ENCODE assay signal across 11 cellular contexts in genomic region chr17:27565874-27566672, GRCh38.
DNase-seq lines count a peak whose midpoint lies in the region; FAIRE-seq and TF ChIP-seq lines count a peak whose summit lies in the region.
"Had no signal": no experiment of that assay in that cellular context is flagged by ENCODE, and none has a peak within 500 bp of the region (broad histone marks: within the 10 kb centered on the region; RNA-seq: fewer than 3 reads in every experiment).

No MANE protein-coding gene starts in this region.

- H3K79me2 ChIP-seq in Loucy (ENCODE audit: insufficient read depth, low read length) (peaks cover 3% of the 10 kb centered on the region; the same call in 1 of the 2 replicates), smooth muscle cell (ENCODE audit: low read depth) (peaks cover 89% of the 10 kb centered on the region)

- H3K36me3 ChIP-seq in BLaER1 (peaks cover 4% of the 10 kb centered on the region; the same call in 1 of the 2 replicates), Loucy (ENCODE audit: insufficient read depth, low read length) (no peaks in the 10 kb centered on the region), bronchial epithelial cell (ENCODE audit: control insufficient read depth, insufficient read depth, low read length) (no peaks in the 10 kb centered on the region), smooth muscle cell (ENCODE audit: low read depth) (no peaks in the 10 kb centered on the region), transverse colon (no peaks in the 10 kb centered on the region)

- peaks cover 12% of the 10 kb centered on the region for H3K9me3 ChIP-seq in BLaER1
- peaks cover 4% of the 10 kb centered on the region; the same call in 1 of the 2 replicates for H3K9me3 ChIP-seq in Loucy (ENCODE audit: insufficient read depth, low read depth, low read length)
- no peaks in the 10 kb centered on the region for H3K9me3 ChIP-seq in smooth muscle cell (replicated peaks; ENCODE audit: low read depth)
- no peaks in the 10 kb centered on the region for H3K9me3 ChIP-seq in transverse colon

- no peak for TF ChIP-seq POLR2A in transverse colon (IDR thresholded peaks at IDR 0.05)
- TF ChIP-seq POLR2A in H54 (IDR thresholded peaks at IDR 0.05; ENCODE audit: low read depth, low read length): no peak

- DNase-seq in bronchial epithelial cell (ENCODE audit: low read depth) (peak; percentile 12), smooth muscle cell (lab: John Stamatoyannopoulos, UW; ENCODE audit: unreplicated experiment) (no peak), AML-193 (lab: John Stamatoyannopoulos, UW) (no peak), transverse colon (no peak), D721Med (ENCODE audit: insufficient read length, low spot score) (no peak), H54 (ENCODE audit: insufficient read length, low spot score) (no peak)
- DNase-seq: NCI-H1105; NK-92 treated with Interleukin-12 subunit alpha and Interleukin-12 subunit beta, amount 100 ng/mL, for 24 hours had no signal

- intact Hi-C loops in transverse colon (cut with DNase I; ENCODE audit: low total_unique reads): no loop called here

- H3K27ac ChIP-seq in BLaER1 (peak overlapping the region; percentile 50; the same call in 1 of the 2 replicates), smooth muscle cell (ENCODE audit: low read depth) (peak overlapping the region; percentile 32), transverse colon (no peak overlapping the region)

- H4K20me1 ChIP-seq in BLaER1 (no peaks in the 10 kb centered on the region; the same call in 1 of the 2 replicates), Loucy (ENCODE audit: insufficient read depth, low read length, poor library complexity, severe bottlenecking) (no peaks in the 10 kb centered on the region), smooth muscle cell (ENCODE audit: low read depth) (peaks cover 71% of the 10 kb centered on the region)

- H3K4me1 ChIP-seq in BLaER1 (peaks cover 66% of the 10 kb centered on the region), Loucy (ENCODE audit: insufficient read depth, low read length, poor library complexity, severe bottlenecking) (peaks cover 57% of the 10 kb centered on the region), smooth muscle cell (ENCODE audit: low read depth) (peaks cover 5% of the 10 kb centered on the region), transverse colon (peaks cover 0 to 14% (median 8%) of the 10 kb centered on the region in 4 donors)

- TF ChIP-seq CTCF in Loucy (conservative IDR thresholded peaks at IDR 0.05; ENCODE audit: low read length) (no peak), bronchial epithelial cell (IDR thresholded peaks at IDR 0.05; ENCODE audit: insufficient read depth, low read length, severe bottlenecking) (no peak), smooth muscle cell (IDR thresholded peaks at IDR 0.05; ENCODE audit: borderline replicate concordance, insufficient read depth, poor library complexity, severe bottlenecking) (no peak), transverse colon (IDR thresholded peaks at IDR 0.05) (no peak), D721Med (IDR thresholded peaks at IDR 0.05; ENCODE audit: insufficient read depth, missing control alignments) (no peak)

- in situ Hi-C loops in transverse colon (cut with MboI; ENCODE audit: low pct_ligation_motif_present in 1 of 4, low pct_unique_long_range_greater_than_20kb in 1 of 4, low sequenced_read_pairs in 3 of 4): loop anchor here in 1 of 4 donors (10.0 kb wide), 1 partner anchor 61 kb away; no protein-coding TSS in a partner anchor

- no peak for TF ChIP-seq EP300 in transverse colon (IDR thresholded peaks at IDR 0.05; ENCODE audit: low read depth)

- H3K4me3 ChIP-seq in BLaER1: no peak overlapping the region
- no peak overlapping the region for H3K4me3 ChIP-seq in Loucy (ENCODE audit: low read length, poor library complexity, severe bottlenecking)
- H3K4me3 ChIP-seq in bronchial epithelial cell (ENCODE audit: low read depth, low read length): no peak overlapping the region
- no peak overlapping the region for H3K4me3 ChIP-seq in smooth muscle cell
- H3K4me3 ChIP-seq in transverse colon: no peak overlapping the region

- WGBS in smooth muscle cell (ENCODE audit: low lambda C conversion rate): 72% methylated on average over 11 of the region's 11 CpGs
- 83 to 100% methylated on average over 1 to 10 of the region's 11 CpGs for WGBS in transverse colon (ENCODE audit: low coverage in 1 of 2), 2 donors

- H3K9me2 ChIP-seq in Loucy (replicated peaks; ENCODE audit: low read depth, low read length): no peaks in the 10 kb centered on the region

- H3K4me2 ChIP-seq in BLaER1 (peak overlapping the region; percentile 66), Loucy (ENCODE audit: low read depth, low read length, poor library complexity, severe bottlenecking) (no peak overlapping the region), smooth muscle cell (no peak overlapping the region)

- no peak overlapping the region for H2AFZ ChIP-seq in Loucy (ENCODE audit: low read length)
- no peak overlapping the region for H2AFZ ChIP-seq in smooth muscle cell (ENCODE audit: low read depth)

- no peaks in the 10 kb centered on the region for H3F3A ChIP-seq in Loucy (ENCODE audit: low read depth)
- peaks cover 14% of the 10 kb centered on the region for H3F3A ChIP-seq in smooth muscle cell (ENCODE audit: low read depth)

- no peaks in the 10 kb centered on the region for H3K27me3 ChIP-seq in BLaER1
- H3K27me3 ChIP-seq in Loucy (ENCODE audit: insufficient read depth, low read length, poor library complexity, severe bottlenecking): no peaks in the 10 kb centered on the region
- no peaks in the 10 kb centered on the region for H3K27me3 ChIP-seq in bronchial epithelial cell (ENCODE audit: control insufficient read depth, insufficient read depth, low read length)
- no peaks in the 10 kb centered on the region for H3K27me3 ChIP-seq in smooth muscle cell (ENCODE audit: low read depth)
- H3K27me3 ChIP-seq in transverse colon: no peaks in the 10 kb centered on the region

- FAIRE-seq in bronchial epithelial cell (lab: Jason Lieb, UNC): no peak
- FAIRE-seq in D721Med (lab: Jason Lieb, UNC): no peak
- no peak for FAIRE-seq in H54 (lab: Jason Lieb, UNC)
- FAIRE-seq: endometrium had no signal

- H3K9ac ChIP-seq in BLaER1 (0 out of 2 replicates have a peak overlapping the region, but pooled peaks have one; percentile 35), Loucy (ENCODE audit: low read depth, low read length, poor library complexity, severe bottlenecking) (peak overlapping the region; percentile 29), smooth muscle cell (ENCODE audit: low read depth) (no peak overlapping the region)

Comparison
In these comparisons a context has a peak if more than half of its experiments do, and no peak if none do; other contexts are left out.
1. H3K27ac ChIP-seq: peak in BLaER1 (single experiment) and smooth muscle cell (single experiment); none in transverse colon (0 of 4).